ENCODE assay signal across 22 cellular contexts in genomic region chr3:9994086-9994844, GRCh38. TPM values are rescaled to one million over a fixed set of nuclear protein-coding genes. Genes with fewer than 3 reads are reported as not detected.
DNase-seq lines count a peak whose midpoint lies in the region; ATAC-seq and TF ChIP-seq lines count a peak whose summit lies in the region.
"Had no signal": no experiment of that assay in that cellular context is flagged by ENCODE, and none has a peak within 500 bp of the region (broad histone marks: within the 10 kb centered on the region; RNA-seq: fewer than 3 reads in every experiment).

No MANE protein-coding gene starts in this region.

- intact Hi-C loops in left lung (cut with DNase I) = no loop called here

- H3K4me3 Mint-ChIP-seq in WTC11 = no peak overlapping the region
- H3K4me3 Mint-ChIP-seq: activated CD4-positive, alpha-beta memory T cell treated with anti-CD3 and anti-CD28 coated beads for 36 hours; activated naive CD8-positive, alpha-beta T cell treated with anti-CD3 and anti-CD28 coated beads for 36 hours; activated T-cell treated with anti-CD3 and anti-CD28 coated beads, Interleukin-2, amount 50 U/mL, for 24 hours; naive B cell had no signal

- H3K36me3 ChIP-seq in left lung (peaks cover 0 to 12% of the 10 kb centered on the region in 2 donors), subcutaneous abdominal adipose tissue (ENCODE audit: control insufficient read depth in 5 of 5, insufficient read depth in 5 of 5, low read length in 5 of 5) (peaks cover 0 to 3% (median 0%) of the 10 kb centered on the region in 5 donors)
- H3K36me3 ChIP-seq: cardiac muscle cell had no signal

- no peak overlapping the region for H3K9ac ChIP-seq in subcutaneous abdominal adipose tissue (ENCODE audit: low read length in 5 of 5)
- H3K9ac ChIP-seq: BLaER1 treated with 17β-estradiol and CSF1 and Interleukin-3, amounts not matched to agents 10 nM and 100 nM had no signal

- ATAC-seq in left lung (peak; percentile 26), WTC11 (no peak), GM18870 (IDR thresholded peaks at IDR 0.05; ENCODE audit: unreplicated experiment) (no peak)

- CTCF ChIA-PET in WTC11 (lab: Charles Lee) = no interaction called here

- H3K27ac ChIP-seq in left lung (peak overlapping the region in 1 of 2 donors; percentile 14), subcutaneous abdominal adipose tissue (ENCODE audit: low read depth, low read length) (peak overlapping the region; percentile 73)
- H3K27ac ChIP-seq: BLaER1 treated with 17β-estradiol and CSF1 and Interleukin-3, amounts not matched to agents 10 nM and 100 nM; cardiac muscle cell had no signal

- H3K9me3 ChIP-seq in left lung (no peaks in the 10 kb centered on the region), subcutaneous abdominal adipose tissue (ENCODE audit: control insufficient read depth in 5 of 5, low read length in 5 of 5) (no peaks in the 10 kb centered on the region)
- H3K9me3 ChIP-seq: BLaER1 treated with 17β-estradiol and CSF1 and Interleukin-3, amounts not matched to agents 10 nM and 100 nM; spleen had no signal

- H3K4me1 Mint-ChIP-seq in WTC11 = no peaks in the 10 kb centered on the region

- TF ChIP-seq CTCF in choroid plexus epithelial cell (conservative IDR thresholded peaks at IDR 0.05; ENCODE audit: low read depth, low read length) (no peak), left lung (IDR thresholded peaks at IDR 0.05) (no peak), WTC11 (IDR thresholded peaks at IDR 0.05) (no peak)

- DNase-seq in NCI-H226 = peak; percentile 20
- DNase-seq in choroid plexus epithelial cell (ENCODE audit: low read depth) = peak; percentile 79
- no peak for DNase-seq in left lung
- DNase-seq in cortex of kidney (lab: John Stamatoyannopoulos, UW) = no peak
- no peak for DNase-seq in WTC11 (ENCODE audit: low spot score)
- no peak for DNase-seq in occipital lobe (lab: John Stamatoyannopoulos, UW)
- DNase-seq: activated CD4-positive, alpha-beta memory T cell treated with anti-CD3 and anti-CD28 coated beads for 36 hours; activated naive CD8-positive, alpha-beta T cell treated with anti-CD3 and anti-CD28 coated beads for 36 hours; activated T-cell treated with anti-CD3 and anti-CD28 coated beads, Interleukin-2, amount 50 U/mL, for 24 hours; effector CD8-positive, alpha-beta T cell; H7; naive B cell; NCI-H1105 treated with DMSO at 0.1 percent for 48 hours; NCI-H774; posterior cingulate gyrus; spleen; SW 1271; trophoblast cell had no signal

- H3K36me3 Mint-ChIP-seq in WTC11 = peaks cover 31% of the 10 kb centered on the region
- H3K36me3 Mint-ChIP-seq: naive B cell had no signal

- no peaks in the 10 kb centered on the region for H3K9me3 Mint-ChIP-seq in WTC11
- H3K9me3 Mint-ChIP-seq: activated CD4-positive, alpha-beta memory T cell treated with anti-CD3 and anti-CD28 coated beads for 36 hours; activated naive CD8-positive, alpha-beta T cell treated with anti-CD3 and anti-CD28 coated beads for 36 hours; activated T-cell treated with anti-CD3 and anti-CD28 coated beads, Interleukin-2, amount 50 U/mL, for 24 hours; naive B cell had no signal

- H3K4me1 ChIP-seq in left lung (no peaks in the 10 kb centered on the region), subcutaneous abdominal adipose tissue (ENCODE audit: control insufficient read depth in 5 of 5, insufficient read depth in 5 of 5, low read length in 5 of 5) (peaks cover 0 to 10% (median 5%) of the 10 kb centered on the region in 5 donors)
- H3K4me1 ChIP-seq: BLaER1 treated with 17β-estradiol and CSF1 and Interleukin-3, amounts not matched to agents 10 nM and 100 nM; spleen had no signal

- H3K27me3 Mint-ChIP-seq in WTC11 (ENCODE audit: low read depth) = no peaks in the 10 kb centered on the region
- H3K27me3 Mint-ChIP-seq: activated CD4-positive, alpha-beta memory T cell treated with anti-CD3 and anti-CD28 coated beads for 36 hours; activated naive CD8-positive, alpha-beta T cell treated with anti-CD3 and anti-CD28 coated beads for 36 hours; activated T-cell treated with anti-CD3 and anti-CD28 coated beads, Interleukin-2, amount 50 U/mL, for 24 hours; naive B cell had no signal

- POLR2A ChIA-PET in WTC11 (lab: Charles Lee) = no interaction called here

- no peaks in the 10 kb centered on the region for H3K27me3 ChIP-seq in left lung
- H3K27me3 ChIP-seq in subcutaneous abdominal adipose tissue (ENCODE audit: control insufficient read depth in 5 of 5, insufficient read depth in 4 of 5, low read length in 5 of 5) = no peaks in the 10 kb centered on the region
- H3K27me3 ChIP-seq: BLaER1 treated with 17β-estradiol and CSF1 and Interleukin-3, amounts not matched to agents 10 nM and 100 nM; cardiac muscle cell; spleen had no signal

- H3K27ac Mint-ChIP-seq in WTC11 = no peak overlapping the region
- H3K27ac Mint-ChIP-seq: activated CD4-positive, alpha-beta memory T cell treated with anti-CD3 and anti-CD28 coated beads for 36 hours; activated naive CD8-positive, alpha-beta T cell treated with anti-CD3 and anti-CD28 coated beads for 36 hours; activated T-cell treated with anti-CD3 and anti-CD28 coated beads, Interleukin-2, amount 50 U/mL, for 24 hours had no signal

- peak overlapping the region; percentile 6 for H3K4me3 ChIP-seq in choroid plexus epithelial cell (ENCODE audit: low read depth, low read length)
- H3K4me3 ChIP-seq in left lung = no peak overlapping the region
- no peak overlapping the region for H3K4me3 ChIP-seq in subcutaneous abdominal adipose tissue (ENCODE audit: low read depth in 1 of 5, low read length in 5 of 5)
- H3K4me3 ChIP-seq: BLaER1 treated with 17β-estradiol and CSF1 and Interleukin-3, amounts not matched to agents 10 nM and 100 nM; cardiac muscle cell; spleen had no signal

TF ChIP-seq in WTC11, 78 proteins besides CTCF, POLR2A, EP300 and RAD21 (continues in another document):
- TF ChIP-seq ZNF263 (CRISPR knock-in tag; IDR thresholded peaks at IDR 0.05; ENCODE audit: low read depth) (no peak), SMAD4 (CRISPR knock-in tag; IDR thresholded peaks at IDR 0.05) (no peak), ZNF532 (CRISPR knock-in tag; IDR thresholded peaks at IDR 0.05; ENCODE audit: borderline replicate concordance) (no peak), JAZF1 (CRISPR knock-in tag; IDR thresholded peaks at IDR 0.05) (no peak), ZNF425 (CRISPR knock-in tag; conservative IDR thresholded peaks at IDR 0.05) (no peak), RORB (CRISPR knock-in tag; IDR thresholded peaks at IDR 0.05) (no peak)
- TF ChIP-seq, protein P1, sequence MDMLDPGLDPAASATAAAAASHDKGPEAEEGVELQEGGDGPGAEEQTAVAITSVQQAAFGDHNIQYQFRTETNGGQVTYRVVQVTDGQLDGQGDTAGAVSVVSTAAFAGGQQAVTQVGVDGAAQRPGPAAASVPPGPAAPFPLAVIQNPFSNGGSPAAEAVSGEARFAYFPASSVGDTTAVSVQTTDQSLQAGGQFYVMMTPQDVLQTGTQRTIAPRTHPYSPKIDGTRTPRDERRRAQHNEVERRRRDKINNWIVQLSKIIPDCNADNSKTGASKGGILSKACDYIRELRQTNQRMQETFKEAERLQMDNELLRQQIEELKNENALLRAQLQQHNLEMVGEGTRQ (CRISPR knock-in tag; IDR thresholded peaks at IDR 0.05) = no peak

RNA-seq across cellular contexts. Expression of gene EMC3, which starts 7.6 kb away (rescaled TPM):
- total RNA-seq in left lung (10 to 100 TPM; 84.0 to 85.2 TPM), WTC11 (2021) (38.0 to 43.8 TPM (median 42.1 TPM) in 3 replicates), occipital lobe (31.4 TPM)

RNA-seq across cellular contexts. Expression of gene FANCD2, which starts 32.0 kb away (rescaled TPM):
- 1 to 10 TPM; 8.6 to 9.0 TPM for total RNA-seq in left lung
- 69.6 to 73.5 TPM (median 73.1 TPM) in 3 replicates for total RNA-seq in WTC11 (2021)
- total RNA-seq in occipital lobe = 5.6 TPM

RNA-seq across cellular contexts. Expression of gene PRRT3, which starts 42.1 kb away (rescaled TPM):
- total RNA-seq in left lung (1 to 10 TPM; 1.8 to 2.5 TPM), WTC11 (2021) (9.2 to 11.5 TPM (median 11.4 TPM) in 3 replicates), occipital lobe (4.1 TPM)

Comparison
In these comparisons a context has a peak if more than half of its experiments do, and no peak if none do; other contexts are left out.
1. DNase-seq: peak in NCI-H226 (single experiment) and choroid plexus epithelial cell (single experiment); none in left lung (0 of 2), cortex of kidney (single experiment), WTC11 (single experiment) and occipital lobe (single experiment).